In genomic region chr6:21027507-21027906, GRCh38 we compare ENCODE assay signal across 24 cellular contexts.
"Had no signal": no experiment of that assay in that cellular context is flagged by ENCODE, and none has a peak within 500 bp of the region (broad histone marks: within the 10 kb centered on the region; RNA-seq: fewer than 3 reads in every experiment).

No MANE protein-coding gene starts in this region.

- H3K79me2 ChIP-seq: parathyroid adenoma had no signal

- H3K27me3 ChIP-seq: heart left ventricle, stomach, transverse colon had no signal

- H3K9ac ChIP-seq: parathyroid adenoma had no signal

- H3K27ac Mint-ChIP-seq: dendritic cell treated with granulocyte-macrophage colony-stimulating factor and Interleukin-4, amounts not matched to agents 40 ng/mL and 50 ng/mL, for 4 days; effector memory CD8-positive, alpha-beta T cell; nephron had no signal

- H3K27me3 Mint-ChIP-seq: dendritic cell treated with granulocyte-macrophage colony-stimulating factor and Interleukin-4, amounts not matched to agents 40 ng/mL and 50 ng/mL, for 4 days; effector memory CD8-positive, alpha-beta T cell; naive B cell had no signal

- ATAC-seq: effector memory CD8-positive, alpha-beta T cell; heart left ventricle; left colon; left ventricle myocardium superior; psoas muscle; sciatic nerve had no signal

- DNase-seq: effector memory CD8-positive, alpha-beta T cell; heart left ventricle; hippocampal formation; left colon; left ventricle myocardium superior; mesenchymal stem cell; midbrain; naive B cell; psoas muscle; retina; stimulated activated CD4-positive, alpha-beta T cell treated with anti-CD3 and anti-CD28 coated beads, Interleukin-2, amount 100 ng/mL, for 24 hours; stimulated activated CD4-positive, alpha-beta T cell treated with anti-CD3 and anti-CD28 coated beads, Interleukin-4, amount 100 ng/mL, for 4 hours; stimulated activated naive CD4-positive, alpha-beta T cell; stomach; substantia nigra; transverse colon had no signal

- H3K4me3 ChIP-seq: heart left ventricle, lung, psoas muscle, stomach, thoracic aorta, transverse colon had no signal

- H3K27ac ChIP-seq: heart left ventricle, parathyroid adenoma, psoas muscle, stomach, thoracic aorta, transverse colon had no signal

- H3K4me3 Mint-ChIP-seq: dendritic cell treated with granulocyte-macrophage colony-stimulating factor and Interleukin-4, amounts not matched to agents 40 ng/mL and 50 ng/mL, for 4 days; effector memory CD8-positive, alpha-beta T cell; nephron had no signal

- H3K36me3 ChIP-seq: heart left ventricle, stomach, thoracic aorta, transverse colon had no signal

- FAIRE-seq: colon, frontal cortex had no signal

- H3K9me3 ChIP-seq: psoas muscle, stomach, thoracic aorta, transverse colon had no signal

- H3K4me1 ChIP-seq: parathyroid adenoma, psoas muscle had no signal

- H2AFZ ChIP-seq: parathyroid adenoma had no signal
